21 cellular contexts compared by ENCODE assay signal in genomic region chr2:120809151-120809550, GRCh38.
"Had no signal": no experiment of that assay in that cellular context is flagged by ENCODE, and none has a peak within 500 bp of the region (broad histone marks: within the 10 kb centered on the region; RNA-seq: fewer than 3 reads in every experiment).

No MANE protein-coding gene starts in this region.

- H3K9me3 Mint-ChIP-seq: activated CD4-positive, alpha-beta T cell treated with anti-CD3 and anti-CD28 coated beads, Interleukin-2, amount 10 ng/mL, durations not matched to agents 24 days and 14 days; activated CD8-positive, alpha-beta T cell treated with anti-CD3 and anti-CD28 coated beads for 36 hours; activated naive CD8-positive, alpha-beta T cell treated with anti-CD3 and anti-CD28 coated beads, Interleukin-2, amount 10 ng/mL, durations not matched to agents 7 days and 5 days; activated T-cell treated with anti-CD3 and anti-CD28 coated beads, Interleukin-2, amount 50 U/mL, for 24 hours; activated T-helper 2 cell treated with anti-CD3 and anti-CD28 coated beads, Interferon-gamma antibody, Interleukin-2, Interleukin-4, amounts not matched to agents 10 μg/mL and 5 μg/mL and 100 μg/mL, durations not matched to agents 14 hours and 24 hours and 36 hours; brain; immature natural killer cell; nephron progenitor cell had no signal

- H3K9me3 ChIP-seq: gastroesophageal sphincter, left ventricle myocardium inferior, tibial nerve had no signal

- H3K27ac Mint-ChIP-seq: activated CD4-positive, alpha-beta T cell treated with anti-CD3 and anti-CD28 coated beads, Interleukin-2, amount 10 ng/mL, durations not matched to agents 24 days and 14 days; activated CD8-positive, alpha-beta T cell treated with anti-CD3 and anti-CD28 coated beads for 36 hours; activated naive CD8-positive, alpha-beta T cell treated with anti-CD3 and anti-CD28 coated beads, Interleukin-2, amount 10 ng/mL, durations not matched to agents 7 days and 5 days; activated T-cell treated with anti-CD3 and anti-CD28 coated beads, Interleukin-2, amount 50 U/mL, for 24 hours; activated T-helper 2 cell treated with anti-CD3 and anti-CD28 coated beads, Interferon-gamma antibody, Interleukin-2, Interleukin-4, amounts not matched to agents 10 μg/mL and 5 μg/mL and 100 μg/mL, durations not matched to agents 14 hours and 24 hours and 36 hours; immature natural killer cell; nephron progenitor cell had no signal

- H3K36me3 ChIP-seq: left ventricle myocardium inferior, tibial nerve had no signal

- H3K27me3 ChIP-seq: gastroesophageal sphincter, tibial nerve had no signal

- H3K4me3 Mint-ChIP-seq: activated CD4-positive, alpha-beta T cell treated with anti-CD3 and anti-CD28 coated beads, Interleukin-2, amount 10 ng/mL, durations not matched to agents 24 days and 14 days; activated CD8-positive, alpha-beta T cell treated with anti-CD3 and anti-CD28 coated beads for 36 hours; activated naive CD8-positive, alpha-beta T cell treated with anti-CD3 and anti-CD28 coated beads, Interleukin-2, amount 10 ng/mL, durations not matched to agents 7 days and 5 days; activated T-cell treated with anti-CD3 and anti-CD28 coated beads, Interleukin-2, amount 50 U/mL, for 24 hours; brain; immature natural killer cell; nephron progenitor cell had no signal

- H3K4me1 Mint-ChIP-seq: activated CD4-positive, alpha-beta T cell treated with anti-CD3 and anti-CD28 coated beads, Interleukin-2, amount 10 ng/mL, durations not matched to agents 24 days and 14 days; immature natural killer cell had no signal

- H3K27ac ChIP-seq: gastroesophageal sphincter, left ventricle myocardium inferior, tibial nerve had no signal

- H3K27me3 Mint-ChIP-seq: brain had no signal

- H3K4me3 ChIP-seq: gastroesophageal sphincter, left ventricle myocardium inferior, tibial nerve had no signal

- ATAC-seq: activated CD8-positive, alpha-beta T cell treated with anti-CD3 and anti-CD28 coated beads for 36 hours; gastroesophageal sphincter; stimulated activated naive CD8-positive, alpha-beta T cell treated with anti-CD3 and anti-CD28 coated beads, Interleukin-15, Interleukin-2, amounts not matched to agents 100 U/mL and 50 U/mL, for 24 hours had no signal

- H3K36me3 Mint-ChIP-seq: activated naive CD8-positive, alpha-beta T cell treated with anti-CD3 and anti-CD28 coated beads, Interleukin-2, amount 10 ng/mL, durations not matched to agents 7 days and 5 days; immature natural killer cell had no signal

- DNase-seq: activated CD4-positive, alpha-beta T cell treated with anti-CD3 and anti-CD28 coated beads, Interleukin-2, amount 10 ng/mL, durations not matched to agents 24 days and 14 days; activated CD8-positive, alpha-beta T cell treated with anti-CD3 and anti-CD28 coated beads for 36 hours; activated naive CD4-positive, alpha-beta T cell treated with Interleukin-2 at 50 U/mL for 16 hours; activated naive CD8-positive, alpha-beta T cell treated with anti-CD3 and anti-CD28 coated beads, Interleukin-2, amount 10 ng/mL, durations not matched to agents 7 days and 5 days; activated T-cell treated with anti-CD3 and anti-CD28 coated beads, Interleukin-2, amount 50 U/mL, for 24 hours; anterior cingulate cortex; caudate nucleus; erythroblast; immature natural killer cell; kidney glomerular epithelial cell; left ventricle myocardium inferior; mammary epithelial cell; nephron progenitor cell; occipital lobe; stimulated activated naive CD8-positive, alpha-beta T cell treated with anti-CD3 and anti-CD28 coated beads, Interleukin-15, Interleukin-2, amounts not matched to agents 100 U/mL and 50 U/mL, for 24 hours; substantia nigra; T1000 had no signal
